ENCODE assay signal across 12 cellular contexts in the genomic region with DNA sequence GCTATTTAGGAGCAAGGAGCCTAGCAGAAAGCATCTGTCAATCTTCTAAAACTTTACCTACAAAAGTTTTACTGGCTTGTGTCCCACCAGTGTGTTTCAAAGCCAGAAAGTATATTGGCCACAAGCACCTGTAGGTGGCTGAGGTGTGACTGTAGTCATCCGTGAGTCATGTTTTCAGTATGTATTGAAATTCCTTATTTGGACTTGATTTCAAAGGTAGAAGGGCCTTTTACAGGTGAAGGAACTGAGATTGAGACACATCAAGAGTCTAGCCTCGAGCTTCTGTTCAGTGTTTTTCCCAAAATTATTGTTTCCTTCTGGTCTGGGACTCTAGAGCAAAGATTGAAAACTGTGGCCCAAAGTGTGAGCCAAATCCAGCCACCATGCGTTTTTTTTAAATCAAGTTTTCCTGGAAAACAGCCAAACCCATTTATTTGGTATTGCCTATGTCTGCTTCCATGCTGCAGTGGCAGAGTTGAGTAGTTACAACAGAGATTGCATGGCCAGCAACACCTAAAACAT.
DNase-seq lines count a peak whose midpoint lies in the region; ATAC-seq and TF ChIP-seq lines count a peak whose summit lies in the region.
"Had no signal": no experiment of that assay in that cellular context is flagged by ENCODE, and none has a peak within 500 bp of the region (broad histone marks: within the 10 kb centered on the region; RNA-seq: fewer than 3 reads in every experiment).

No MANE protein-coding gene starts in this region.

- H3K4me2 ChIP-seq in DND-41 (ENCODE audit: insufficient read depth, low read length) (peak overlapping the region; percentile 54), HCT116 (ENCODE audit: low read length) (peak overlapping the region; percentile 54)

- H3K9ac ChIP-seq in DND-41 (ENCODE audit: low read depth, low read length), result peak overlapping the region; percentile 61
- H3K9ac ChIP-seq in HCT116 (ENCODE audit: low read length), result no peak overlapping the region
- no peak overlapping the region for H3K9ac ChIP-seq in muscle layer of colon (ENCODE audit: low read length)

- H3K27me3 ChIP-seq in DND-41 (ENCODE audit: insufficient read depth, low read length, poor library complexity), result no peaks in the 10 kb centered on the region
- no peaks in the 10 kb centered on the region for H3K27me3 ChIP-seq in HCT116 (ENCODE audit: insufficient read depth, low read length)
- H3K27me3 ChIP-seq in muscle layer of colon (ENCODE audit: control insufficient read depth in 1 of 2, insufficient read depth in 2 of 2, low read length in 2 of 2), result no peaks in the 10 kb centered on the region

- no peaks in the 10 kb centered on the region for H3K9me2 ChIP-seq in HCT116 (ENCODE audit: insufficient read depth)

- H4K20me1 ChIP-seq in DND-41 (ENCODE audit: insufficient read depth, low read length) (no peaks in the 10 kb centered on the region), HCT116 (ENCODE audit: insufficient read depth) (no peaks in the 10 kb centered on the region)

- H3K27ac ChIP-seq in DND-41 (ENCODE audit: low read length), result peak overlapping the region; percentile 97
- H3K27ac ChIP-seq in HCT116 (ENCODE audit: low read depth, low read length), result no peak overlapping the region
- peak overlapping the region; percentile 56 for H3K27ac ChIP-seq in muscle layer of colon (ENCODE audit: low read depth, low read length)

- no TSS peak for BruUV-seq in HCT116 (replicated peaks; lab: Mats Ljungman, UMichigan)

- H3K4me3 ChIP-seq in DND-41 (ENCODE audit: low read depth in 1 of 2, low read length in 2 of 2) (peak overlapping the region in 1 of 2 experiments; percentile 25; a peak in 2 of 4 replicates), HCT116 (replicated peaks in 1 of 2; ENCODE audit: low read depth in 1 of 2, low read length in 2 of 2) (no peak overlapping the region), muscle layer of colon (ENCODE audit: low read depth in 1 of 2, low read length in 2 of 2) (no peak overlapping the region)
- H3K4me3 ChIP-seq: HAP-1, skin epidermis had no signal

- H3K79me2 ChIP-seq in DND-41 (ENCODE audit: insufficient read depth, low read length) (peaks cover 63% of the 10 kb centered on the region), HCT116 (ENCODE audit: insufficient read depth, low read length) (no peaks in the 10 kb centered on the region)

- TF ChIP-seq POLR2A in HCT116 (IDR thresholded peaks at IDR 0.05; ENCODE audit: borderline replicate concordance, extremely low read depth, insufficient read depth, insufficient read length), result no peak

- intact Hi-C loops in HCT116 (cut with micrococcal nuclease), result no loop called here

- H3K9me3 ChIP-seq in DND-41 (ENCODE audit: insufficient read depth, low read length, severe bottlenecking) (no peaks in the 10 kb centered on the region), HCT116 (ENCODE audit: control insufficient read depth in 1 of 2, insufficient read depth in 1 of 2, low read depth in 1 of 2, low read length in 2 of 2) (no peaks in the 10 kb centered on the region), muscle layer of colon (ENCODE audit: low read length) (no peaks in the 10 kb centered on the region)
- H3K9me3 ChIP-seq: HAP-1 had no signal

- TF ChIP-seq RAD21 in HCT116 (IDR thresholded peaks at IDR 0.05; ENCODE audit: low read depth), result no peak

- DNase-seq in DND-41 (peak; percentile 26), HCT116 (ENCODE audit: low read depth, low spot score) (peak; percentile 63), DMS114 treated with DMSO at 0.1 percent for 48 hours (lab: John Stamatoyannopoulos, UW; ENCODE audit: unreplicated experiment) (no peak), occipital lobe (lab: John Stamatoyannopoulos, UW) (no peak), NCI-H774 (lab: John Stamatoyannopoulos, UW) (no peak)
- DNase-seq in activated T-helper 9 cell treated with anti-CD3 and anti-CD28 coated beads, Interleukin-2, amount 50 U/mL, for 16 hours (ENCODE audit: low read depth), result peak; percentile 13
- DNase-seq: effector memory CD4-positive, alpha-beta T cell; KG1 had no signal

- POLR2A ChIA-PET in HCT116 (lab: Charles Lee), result no interaction called here

- H2AFZ ChIP-seq in DND-41 (ENCODE audit: low read depth, low read length) (no peak overlapping the region), HCT116 (ENCODE audit: low read depth, low read length, poor library complexity, severe bottlenecking) (no peak overlapping the region)

- H3K36me3 ChIP-seq in DND-41 (ENCODE audit: insufficient read depth, low read length) (peaks cover 71% of the 10 kb centered on the region), HCT116 (ENCODE audit: control insufficient read depth in 1 of 2, insufficient read depth in 2 of 2, low read length in 2 of 2) (no peaks in the 10 kb centered on the region), muscle layer of colon (ENCODE audit: insufficient read depth, low read length) (peaks cover 9% of the 10 kb centered on the region)
- H3K36me3 ChIP-seq: HAP-1 had no signal

- RAD21 ChIA-PET in HCT116 (lab: Charles Lee; ENCODE audit: low non-redundant PET in 1 of 2, low total read pairs in 2 of 2, uncharacterized antibody in 2 of 2, unreplicated experiment in 2 of 2), result no interaction called here

- peak; percentile 16 for TF ChIP-seq CTCF in DND-41 (IDR thresholded peaks at IDR 0.05; ENCODE audit: borderline replicate concordance, extremely low read depth, low read length, poor library complexity, severe bottlenecking)
- TF ChIP-seq CTCF in HCT116 (IDR thresholded peaks at IDR 0.05 in 2 of 3, conservative IDR thresholded peaks at IDR 0.05 in 1 of 3; ENCODE audit: borderline replicate concordance in 1 of 3, insufficient read depth in 1 of 3, low read depth in 2 of 3, low read length in 2 of 3), result no peak

- CTCF ChIA-PET in HCT116 (lab: Charles Lee), result no interaction called here

- ATAC-seq in DND-41 (ENCODE audit: insufficient read depth, low read depth) (peak; percentile 22; the same call in 1 of the 3 replicates), HCT116 (peak; percentile 76), HG03439 (IDR thresholded peaks at IDR 0.05; ENCODE audit: unreplicated experiment) (no peak)

- peaks cover 79% of the 10 kb centered on the region for H3K4me1 ChIP-seq in DND-41 (ENCODE audit: insufficient read depth, low read length)
- H3K4me1 ChIP-seq in HCT116 (ENCODE audit: control insufficient read depth in 1 of 2, insufficient read depth in 2 of 2, low read length in 2 of 2), result peaks cover 26 to 29% of the 10 kb centered on the region in 2 experiments
- H3K4me1 ChIP-seq in muscle layer of colon (ENCODE audit: insufficient read depth, low read length), result peaks cover 50% of the 10 kb centered on the region

TF ChIP-seq in HCT116, 20 proteins besides CTCF, POLR2A, EP300 and RAD21 (continues in another document):
- TF ChIP-seq EZH2 (IDR thresholded peaks at IDR 0.05) (no peak), ZFX (IDR thresholded peaks at IDR 0.05) (no peak), POLR2AphosphoS5 (IDR thresholded peaks at IDR 0.05; ENCODE audit: low read depth, low read length) (no peak), TCF7L2 (IDR thresholded peaks at IDR 0.05; ENCODE audit: borderline replicate concordance, extremely low read depth, insufficient read depth, insufficient read length) (no peak), JUND (IDR thresholded peaks at IDR 0.05) (peak; percentile 66), CBX3 (IDR thresholded peaks at IDR 0.05; ENCODE audit: low read depth) (peak; percentile 47; the same call in 1 of the 2 replicates), YY1 (IDR thresholded peaks at IDR 0.05; ENCODE audit: extremely low read depth, insufficient replicate concordance, low read depth, low read length) (no peak), SRF (IDR thresholded peaks at IDR 0.05; ENCODE audit: low read depth) (peak; percentile 94), ZNF274 (IDR thresholded peaks at IDR 0.05; ENCODE audit: low read depth, low read length) (no peak)
- TF ChIP-seq, protein P1, sequence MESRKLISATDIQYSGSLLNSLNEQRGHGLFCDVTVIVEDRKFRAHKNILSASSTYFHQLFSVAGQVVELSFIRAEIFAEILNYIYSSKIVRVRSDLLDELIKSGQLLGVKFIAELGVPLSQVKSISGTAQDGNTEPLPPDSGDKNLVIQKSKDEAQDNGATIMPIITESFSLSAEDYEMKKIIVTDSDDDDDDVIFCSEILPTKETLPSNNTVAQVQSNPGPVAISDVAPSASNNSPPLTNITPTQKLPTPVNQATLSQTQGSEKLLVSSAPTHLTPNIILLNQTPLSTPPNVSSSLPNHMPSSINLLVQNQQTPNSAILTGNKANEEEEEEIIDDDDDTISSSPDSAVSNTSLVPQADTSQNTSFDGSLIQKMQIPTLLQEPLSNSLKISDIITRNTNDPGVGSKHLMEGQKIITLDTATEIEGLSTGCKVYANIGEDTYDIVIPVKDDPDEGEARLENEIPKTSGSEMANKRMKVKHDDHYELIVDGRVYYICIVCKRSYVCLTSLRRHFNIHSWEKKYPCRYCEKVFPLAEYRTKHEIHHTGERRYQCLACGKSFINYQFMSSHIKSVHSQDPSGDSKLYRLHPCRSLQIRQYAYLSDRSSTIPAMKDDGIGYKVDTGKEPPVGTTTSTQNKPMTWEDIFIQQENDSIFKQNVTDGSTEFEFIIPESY (IDR thresholded peaks at IDR 0.05; ENCODE audit: extremely low read depth, insufficient replicate concordance, low read length), result no peak
- TF ChIP-seq, protein P2, sequence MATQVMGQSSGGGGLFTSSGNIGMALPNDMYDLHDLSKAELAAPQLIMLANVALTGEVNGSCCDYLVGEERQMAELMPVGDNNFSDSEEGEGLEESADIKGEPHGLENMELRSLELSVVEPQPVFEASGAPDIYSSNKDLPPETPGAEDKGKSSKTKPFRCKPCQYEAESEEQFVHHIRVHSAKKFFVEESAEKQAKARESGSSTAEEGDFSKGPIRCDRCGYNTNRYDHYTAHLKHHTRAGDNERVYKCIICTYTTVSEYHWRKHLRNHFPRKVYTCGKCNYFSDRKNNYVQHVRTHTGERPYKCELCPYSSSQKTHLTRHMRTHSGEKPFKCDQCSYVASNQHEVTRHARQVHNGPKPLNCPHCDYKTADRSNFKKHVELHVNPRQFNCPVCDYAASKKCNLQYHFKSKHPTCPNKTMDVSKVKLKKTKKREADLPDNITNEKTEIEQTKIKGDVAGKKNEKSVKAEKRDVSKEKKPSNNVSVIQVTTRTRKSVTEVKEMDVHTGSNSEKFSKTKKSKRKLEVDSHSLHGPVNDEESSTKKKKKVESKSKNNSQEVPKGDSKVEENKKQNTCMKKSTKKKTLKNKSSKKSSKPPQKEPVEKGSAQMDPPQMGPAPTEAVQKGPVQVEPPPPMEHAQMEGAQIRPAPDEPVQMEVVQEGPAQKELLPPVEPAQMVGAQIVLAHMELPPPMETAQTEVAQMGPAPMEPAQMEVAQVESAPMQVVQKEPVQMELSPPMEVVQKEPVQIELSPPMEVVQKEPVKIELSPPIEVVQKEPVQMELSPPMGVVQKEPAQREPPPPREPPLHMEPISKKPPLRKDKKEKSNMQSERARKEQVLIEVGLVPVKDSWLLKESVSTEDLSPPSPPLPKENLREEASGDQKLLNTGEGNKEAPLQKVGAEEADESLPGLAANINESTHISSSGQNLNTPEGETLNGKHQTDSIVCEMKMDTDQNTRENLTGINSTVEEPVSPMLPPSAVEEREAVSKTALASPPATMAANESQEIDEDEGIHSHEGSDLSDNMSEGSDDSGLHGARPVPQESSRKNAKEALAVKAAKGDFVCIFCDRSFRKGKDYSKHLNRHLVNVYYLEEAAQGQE (IDR thresholded peaks at IDR 0.05; ENCODE audit: low read depth), result no peak

Comparison
In these comparisons a context has a peak if more than half of its experiments do, and no peak if none do; other contexts are left out.
1. DNase-seq: peak in DND-41 (single experiment), HCT116 (single experiment) and activated T-helper 9 cell treated with anti-CD3 and anti-CD28 coated beads, Interleukin-2, amount 50 U/mL, for 16 hours (single experiment); none in DMS114 treated with DMSO at 0.1 percent for 48 hours (single experiment), occipital lobe (single experiment) and NCI-H774 (single experiment).